ENCODE assay signal across 8 cellular contexts in genomic region chr10:14586901-14587300, GRCh38.
DNase-seq lines count a peak whose midpoint lies in the region; ATAC-seq and TF ChIP-seq lines count a peak whose summit lies in the region.

No MANE protein-coding gene starts in this region.

- BruUV-seq in Calu3 (replicated peaks; lab: Mats Ljungman, UMichigan), result no TSS peak
- no TSS peak for BruUV-seq in OCI-LY7 (replicated peaks; lab: Mats Ljungman, UMichigan)

- POLR2A ChIA-PET in OCI-LY7 (lab: Charles Lee), result interaction anchor here (0.5 kb wide), 1 partner anchor 17 kb away, joined by 3 read pairs; no protein-coding TSS in a partner anchor
- POLR2A ChIA-PET in naive thymus-derived CD8-positive, alpha-beta T cell (lab: Charles Lee), result interaction anchor here (0.5 to 12.1 kb wide), 4 partner anchors 17 to 377 kb away, joined by 3 to 314 read pairs (median 6); partner anchors contain the start of genes CDNF, HSPA14 and MSANTD7

- peak overlapping the region; percentile 27 for H3K4me2 ChIP-seq in OCI-LY7 (ENCODE audit: low read length)

- H3K4me3 Mint-ChIP-seq in Calu3 (ENCODE audit: low read depth, unreplicated experiment) (peak overlapping the region; percentile 46), mesothelial cell of epicardium (no peak overlapping the region)
- H3K4me3 Mint-ChIP-seq in activated naive CD4-positive, alpha-beta T cell treated with anti-CD3 and anti-CD28 coated beads, Interleukin-2, amount 10 ng/mL, durations not matched to agents 7 days and 5 days, result peak overlapping the region; percentile 30
- peak overlapping the region; percentile 72 to 90 (median 84) for H3K4me3 Mint-ChIP-seq in naive thymus-derived CD8-positive, alpha-beta T cell

- H3K36me3 Mint-ChIP-seq in Calu3 (ENCODE audit: insufficient read depth, unreplicated experiment), result peaks cover 56% of the 10 kb centered on the region
- H3K36me3 Mint-ChIP-seq in activated naive CD4-positive, alpha-beta T cell treated with anti-CD3 and anti-CD28 coated beads, Interleukin-2, amount 10 ng/mL, durations not matched to agents 7 days and 5 days, result peaks cover 56% of the 10 kb centered on the region
- peaks cover 0 to 4% (median under 1%) of the 10 kb centered on the region in 3 donors for H3K36me3 Mint-ChIP-seq in naive thymus-derived CD8-positive, alpha-beta T cell
- no peaks in the 10 kb centered on the region for H3K36me3 Mint-ChIP-seq in mesothelial cell of epicardium

- H3K27me3 Mint-ChIP-seq in Calu3 (ENCODE audit: unreplicated experiment) (no peaks in the 10 kb centered on the region), mesothelial cell of epicardium (ENCODE audit: low read depth) (no peaks in the 10 kb centered on the region)
- no peaks in the 10 kb centered on the region for H3K27me3 Mint-ChIP-seq in activated naive CD4-positive, alpha-beta T cell treated with anti-CD3 and anti-CD28 coated beads, Interleukin-2, amount 10 ng/mL, durations not matched to agents 7 days and 5 days
- no peaks in the 10 kb centered on the region for H3K27me3 Mint-ChIP-seq in naive thymus-derived CD8-positive, alpha-beta T cell

- no peak overlapping the region for H2AFZ ChIP-seq in OCI-LY7 (ENCODE audit: low read length)

- H3K79me2 ChIP-seq in OCI-LY7 (ENCODE audit: insufficient read depth, low read depth, low read length), result peaks cover 100% of the 10 kb centered on the region

- peaks cover 12% of the 10 kb centered on the region for H4K20me1 ChIP-seq in OCI-LY7 (ENCODE audit: insufficient read depth, low read length)

- H3K9me2 ChIP-seq in OCI-LY7 (ENCODE audit: insufficient read depth, low read length), result no peaks in the 10 kb centered on the region

- intact Hi-C loops in Calu3 (cut with micrococcal nuclease; ENCODE audit: unreplicated experiment), result loop anchor here (5.0 kb wide), 1 partner anchor 50 kb away; no protein-coding TSS in a partner anchor
- intact Hi-C loops in OCI-LY7 (cut with micrococcal nuclease; ENCODE audit: unreplicated experiment), result no loop called here

- peaks cover 76% of the 10 kb centered on the region for H3K4me1 Mint-ChIP-seq in Calu3 (ENCODE audit: low read depth, unreplicated experiment)
- H3K4me1 Mint-ChIP-seq in activated naive CD4-positive, alpha-beta T cell treated with anti-CD3 and anti-CD28 coated beads, Interleukin-2, amount 10 ng/mL, durations not matched to agents 7 days and 5 days, result peaks cover 95% of the 10 kb centered on the region
- peaks cover 44 to 96% (median 93%) of the 10 kb centered on the region in 4 donors for H3K4me1 Mint-ChIP-seq in naive thymus-derived CD8-positive, alpha-beta T cell
- peaks cover 13% of the 10 kb centered on the region for H3K4me1 Mint-ChIP-seq in mesothelial cell of epicardium

- H3K9me3 Mint-ChIP-seq in Calu3 (ENCODE audit: low read depth, unreplicated experiment), result no peaks in the 10 kb centered on the region
- H3K9me3 Mint-ChIP-seq in activated naive CD4-positive, alpha-beta T cell treated with anti-CD3 and anti-CD28 coated beads, Interleukin-2, amount 10 ng/mL, durations not matched to agents 7 days and 5 days, result no peaks in the 10 kb centered on the region
- H3K9me3 Mint-ChIP-seq in naive thymus-derived CD8-positive, alpha-beta T cell, result peaks cover 0 to 3% (median 0%) of the 10 kb centered on the region in 9 donors
- no peaks in the 10 kb centered on the region for H3K9me3 Mint-ChIP-seq in mesothelial cell of epicardium

- CTCF ChIA-PET in Calu3 (lab: Charles Lee) (no interaction called here), OCI-LY7 (lab: Charles Lee; ENCODE audit: unreplicated experiment) (no interaction called here)
- CTCF ChIA-PET in activated naive CD4-positive, alpha-beta T cell treated with anti-CD3 and anti-CD28 coated beads, Interleukin-2, amount 10 ng/mL, durations not matched to agents 7 days and 5 days (lab: Charles Lee), result interaction anchor here (0.7 kb wide), 1 partner anchor 13 kb away, joined by 3 read pairs; no protein-coding TSS in a partner anchor

- DNase-seq in Calu3, result peak; percentile 59
- DNase-seq in OCI-LY7 (ENCODE audit: low spot score), result no peak
- DNase-seq in activated naive CD4-positive, alpha-beta T cell treated with anti-CD3 and anti-CD28 coated beads, Interleukin-2, amount 10 ng/mL, durations not matched to agents 7 days and 5 days, result peak; percentile 51
- DNase-seq in naive thymus-derived CD8-positive, alpha-beta T cell, result peak; percentile 52 to 91 (median 82)
- no peak for DNase-seq in ecto neural progenitor cell (ENCODE audit: low spot score)
- DNase-seq in mesothelial cell of epicardium (ENCODE audit: low spot score in 2 of 2, unreplicated experiment in 2 of 2), result no peak

- peaks cover 73% of the 10 kb centered on the region for H3K4me1 ChIP-seq in OCI-LY7 (ENCODE audit: insufficient read depth, low read length, poor library complexity, severe bottlenecking)

- peaks cover 96% of the 10 kb centered on the region for H3K36me3 ChIP-seq in OCI-LY7 (ENCODE audit: insufficient read depth, low read length)

- H3K27ac ChIP-seq in OCI-LY7 (ENCODE audit: low read depth, low read length, poor library complexity, severe bottlenecking), result no peak overlapping the region

- TF ChIP-seq CTCF in Calu3 (IDR thresholded peaks at IDR 0.05; ENCODE audit: unreplicated experiment) (no peak), OCI-LY7 (conservative IDR thresholded peaks at IDR 0.05; ENCODE audit: low read length) (no peak), mesothelial cell of epicardium (IDR thresholded peaks at IDR 0.05; ENCODE audit: unreplicated experiment) (no peak)

- no peaks in the 10 kb centered on the region for H3K9me3 ChIP-seq in OCI-LY7 (ENCODE audit: low read length)

- peak; percentile 14 to 55 for ATAC-seq in naive thymus-derived CD8-positive, alpha-beta T cell
- ATAC-seq in HG03460 (IDR thresholded peaks at IDR 0.05; ENCODE audit: unreplicated experiment) (no peak), HG02678 (IDR thresholded peaks at IDR 0.05; ENCODE audit: unreplicated experiment) (no peak)

- H3K27ac Mint-ChIP-seq in Calu3 (ENCODE audit: unreplicated experiment) (peak overlapping the region; percentile 70), mesothelial cell of epicardium (no peak overlapping the region)
- peak overlapping the region; percentile 99 for H3K27ac Mint-ChIP-seq in activated naive CD4-positive, alpha-beta T cell treated with anti-CD3 and anti-CD28 coated beads, Interleukin-2, amount 10 ng/mL, durations not matched to agents 7 days and 5 days
- H3K27ac Mint-ChIP-seq in naive thymus-derived CD8-positive, alpha-beta T cell, result peak overlapping the region; percentile 90 to 100 (median 98)

- H3K4me3 ChIP-seq in OCI-LY7 (ENCODE audit: low read depth, low read length, poor library complexity, severe bottlenecking), result no peak overlapping the region

Comparison
In these comparisons a context has a peak if more than half of its experiments do, and no peak if none do; other contexts are left out.
1. DNase-seq: peak in Calu3 (single experiment), activated naive CD4-positive, alpha-beta T cell treated with anti-CD3 and anti-CD28 coated beads, Interleukin-2, amount 10 ng/mL, durations not matched to agents 7 days and 5 days (single experiment) and naive thymus-derived CD8-positive, alpha-beta T cell (10 of 10); none in OCI-LY7 (single experiment), ecto neural progenitor cell (single experiment) and mesothelial cell of epicardium (0 of 2).
2. ATAC-seq: peak in naive thymus-derived CD8-positive, alpha-beta T cell (2 of 2); none in HG03460 (single experiment) and HG02678 (single experiment).